Comparison of ENCODE assay signal across 21 cellular contexts in the genomic region with DNA sequence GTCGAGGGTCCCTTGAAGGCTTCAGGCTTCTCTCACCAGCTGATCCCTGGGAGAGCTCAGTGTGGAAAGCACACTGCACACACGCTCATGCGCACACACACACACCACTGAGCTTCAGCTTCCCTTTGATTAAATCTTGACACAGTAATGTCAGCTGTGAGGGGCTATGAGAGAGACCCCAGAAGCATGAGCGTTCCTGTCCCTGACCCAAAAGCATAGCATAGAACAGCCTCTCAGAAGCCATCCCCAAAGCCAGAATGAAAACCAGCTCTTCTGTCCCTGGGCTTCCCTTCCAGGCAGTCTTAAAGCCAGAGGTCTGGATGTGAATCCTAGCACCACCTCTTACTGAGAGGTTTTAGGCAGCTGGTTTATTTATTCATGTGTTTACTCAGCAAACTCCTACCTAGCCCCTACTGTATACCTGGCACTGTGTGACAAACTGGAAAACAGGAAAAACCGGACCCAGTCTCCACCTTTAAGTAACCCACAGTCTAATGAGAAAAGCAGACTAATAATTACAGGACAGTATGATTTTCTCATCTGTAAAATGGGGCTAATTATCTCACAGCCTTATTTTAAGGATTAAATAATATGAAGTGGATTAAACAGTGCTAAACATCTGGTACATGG.
A peak's percentile ranks its signal among the peaks of the same experiment; 100 is the strongest.
DNase-seq lines count a peak whose midpoint lies in the region; ATAC-seq and TF ChIP-seq lines count a peak whose summit lies in the region.
"Had no signal": no experiment of that assay in that cellular context is flagged by ENCODE, and none has a peak within 500 bp of the region (broad histone marks: within the 10 kb centered on the region; RNA-seq: fewer than 3 reads in every experiment).

No MANE protein-coding gene starts in this region.

- peak overlapping the region in 2 of 3 experiments; percentile 46 to 52 for H3K27ac Mint-ChIP-seq in nephron
- H3K27ac Mint-ChIP-seq in stimulated activated memory B cell treated with anti-CD40 and anti-IgM and Interleukin-4, amounts not matched to agents 10 μg/mL and 1 μg/mL and 100 μg/mL, for 72 hours = no peak overlapping the region
- H3K27ac Mint-ChIP-seq: CD8-positive, alpha-beta T cell had no signal

- ATAC-seq in stimulated activated memory B cell treated with anti-CD40 and anti-IgM and Interleukin-4, amounts not matched to agents 10 μg/mL and 1 μg/mL and 100 μg/mL, for 72 hours = no peak
- ATAC-seq: A549; CD8-positive, alpha-beta T cell; HCT116 had no signal

- H3K9me3 Mint-ChIP-seq in nephron = peaks cover 5% of the 10 kb centered on the region
- peaks cover 3% of the 10 kb centered on the region for H3K9me3 Mint-ChIP-seq in stimulated activated memory B cell treated with anti-CD40 and anti-IgM and Interleukin-4, amounts not matched to agents 10 μg/mL and 1 μg/mL and 100 μg/mL, for 72 hours

- H3K4me3 ChIP-seq in brain microvascular endothelial cell (ENCODE audit: low read depth, low read length) = no peak overlapping the region
- H3K4me3 ChIP-seq: A549, BLaER1 had no signal

- no peaks in the 10 kb centered on the region for H3K36me3 Mint-ChIP-seq in nephron (ENCODE audit: low read depth)
- no peaks in the 10 kb centered on the region for H3K36me3 Mint-ChIP-seq in stimulated activated memory B cell treated with anti-CD40 and anti-IgM and Interleukin-4, amounts not matched to agents 10 μg/mL and 1 μg/mL and 100 μg/mL, for 72 hours
- H3K36me3 Mint-ChIP-seq: CD8-positive, alpha-beta T cell had no signal

- H3K27me3 Mint-ChIP-seq in nephron (ENCODE audit: low read depth) = peaks cover 17% of the 10 kb centered on the region
- peaks cover 30% of the 10 kb centered on the region for H3K27me3 Mint-ChIP-seq in stimulated activated memory B cell treated with anti-CD40 and anti-IgM and Interleukin-4, amounts not matched to agents 10 μg/mL and 1 μg/mL and 100 μg/mL, for 72 hours

- H3K27ac ChIP-seq in 22Rv1 (peak overlapping the region; percentile 33), VCaP (peak overlapping the region; percentile 31; the same call in 1 of the 2 replicates), brain microvascular endothelial cell (no peak overlapping the region)
- H3K27ac ChIP-seq: A549, BLaER1, RWPE1 had no signal

- H3K4me1 Mint-ChIP-seq in nephron = peaks cover 20% of the 10 kb centered on the region
- H3K4me1 Mint-ChIP-seq in stimulated activated memory B cell treated with anti-CD40 and anti-IgM and Interleukin-4, amounts not matched to agents 10 μg/mL and 1 μg/mL and 100 μg/mL, for 72 hours = no peaks in the 10 kb centered on the region

- H3K36me3 ChIP-seq in brain microvascular endothelial cell (replicated peaks) = no peaks in the 10 kb centered on the region
- H3K36me3 ChIP-seq: BLaER1 had no signal

- no peaks in the 10 kb centered on the region for H3K27me3 ChIP-seq in brain microvascular endothelial cell (replicated peaks)
- H3K27me3 ChIP-seq: BLaER1 had no signal

- DNase-seq in NCI-H2029 (lab: John Stamatoyannopoulos, UW) (peak; percentile 58), SKM-1 (lab: John Stamatoyannopoulos, UW; ENCODE audit: unreplicated experiment) (no peak), brain microvascular endothelial cell (no peak)
- DNase-seq: Calu3; CD8-positive, alpha-beta T cell; GOT3; Kasumi-1; MM.1S; NCI-H1092; NCI-H1694; NCI-H226; NCI-H82; SIG-M5 had no signal

- in situ Hi-C loops in brain microvascular endothelial cell (cut with HindIII; ENCODE audit: low pct_ligation_motif_present, low sequenced_read_pairs) = no loop called here

- TF ChIP-seq CTCF in 22Rv1 (IDR thresholded peaks at IDR 0.05) (no peak), VCaP (conservative IDR thresholded peaks at IDR 0.05) (no peak), nephron (IDR thresholded peaks at IDR 0.05; ENCODE audit: unreplicated experiment in 3 of 3) (no peak), brain microvascular endothelial cell (IDR thresholded peaks at IDR 0.05; ENCODE audit: low read depth, low read length, missing control alignments) (no peak)

- no peak overlapping the region for H3K4me3 Mint-ChIP-seq in nephron
- H3K4me3 Mint-ChIP-seq in stimulated activated memory B cell treated with anti-CD40 and anti-IgM and Interleukin-4, amounts not matched to agents 10 μg/mL and 1 μg/mL and 100 μg/mL, for 72 hours = no peak overlapping the region
- H3K4me3 Mint-ChIP-seq: CD8-positive, alpha-beta T cell had no signal
